1 cellular context compared by ENCODE assay signal in the genomic region with DNA sequence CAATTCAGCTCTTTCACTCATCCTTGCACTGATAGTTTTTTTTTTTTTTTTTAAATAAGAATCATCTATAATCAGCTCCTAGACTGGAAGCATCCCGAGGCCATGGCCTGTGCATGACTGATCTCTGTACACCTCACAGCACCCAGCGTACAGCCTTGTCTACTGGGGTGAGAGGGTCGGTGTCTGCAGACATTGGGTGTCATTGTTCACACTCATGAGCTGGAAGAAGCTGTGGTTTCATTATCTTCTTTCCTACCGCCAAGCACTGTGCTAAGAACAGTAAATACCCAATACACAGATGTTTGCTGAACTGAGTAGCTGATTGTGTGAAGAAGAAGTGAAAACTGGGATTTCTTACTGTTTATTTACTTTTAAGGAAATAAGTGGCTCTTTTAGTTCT.
A peak's percentile ranks its signal among the peaks of the same experiment; 100 is the strongest.
TF ChIP-seq lines count a peak whose summit lies in the region.

No MANE protein-coding gene starts in this region.

TF ChIP-seq in GM12878, 131 proteins besides CTCF, POLR2A, EP300 and RAD21:
- TF ChIP-seq, protein P1, sequence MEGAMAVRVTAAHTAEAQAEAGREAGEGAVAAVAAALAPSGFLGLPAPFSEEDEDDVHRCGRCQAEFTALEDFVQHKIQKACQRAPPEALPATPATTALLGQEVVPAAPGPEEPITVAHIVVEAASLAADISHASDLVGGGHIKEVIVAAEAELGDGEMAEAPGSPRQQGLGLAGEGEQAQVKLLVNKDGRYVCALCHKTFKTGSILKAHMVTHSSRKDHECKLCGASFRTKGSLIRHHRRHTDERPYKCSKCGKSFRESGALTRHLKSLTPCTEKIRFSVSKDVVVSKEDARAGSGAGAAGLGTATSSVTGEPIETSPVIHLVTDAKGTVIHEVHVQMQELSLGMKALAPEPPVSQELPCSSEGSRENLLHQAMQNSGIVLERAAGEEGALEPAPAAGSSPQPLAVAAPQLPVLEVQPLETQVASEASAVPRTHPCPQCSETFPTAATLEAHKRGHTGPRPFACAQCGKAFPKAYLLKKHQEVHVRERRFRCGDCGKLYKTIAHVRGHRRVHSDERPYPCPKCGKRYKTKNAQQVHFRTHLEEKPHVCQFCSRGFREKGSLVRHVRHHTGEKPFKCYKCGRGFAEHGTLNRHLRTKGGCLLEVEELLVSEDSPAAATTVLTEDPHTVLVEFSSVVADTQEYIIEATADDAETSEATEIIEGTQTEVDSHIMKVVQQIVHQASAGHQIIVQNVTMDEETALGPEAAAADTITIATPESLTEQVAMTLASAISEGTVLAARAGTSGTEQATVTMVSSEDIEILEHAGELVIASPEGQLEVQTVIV (IDR thresholded peaks at IDR 0.05; ENCODE audit: borderline replicate concordance, partially characterized antibody), result no peak
- TF ChIP-seq IKZF2 (IDR thresholded peaks at IDR 0.05), result peak in 1 of 2 experiments; percentile 30; a peak in 1 of 4 replicates
- peak; percentile 74 for TF ChIP-seq RUNX3 (IDR thresholded peaks at IDR 0.05; ENCODE audit: low read length)
- TF ChIP-seq TCF12 (IDR thresholded peaks at IDR 0.05; ENCODE audit: low read depth, low read length), result no peak
- TF ChIP-seq MTA3 (IDR thresholded peaks at IDR 0.05; ENCODE audit: borderline replicate concordance, low read length), result 0 out of 2 replicates have a peak, but pooled peaks have one; percentile 2
- 0 out of 2 replicates have a peak, but pooled peaks have one; percentile 22 for TF ChIP-seq IKZF1 (conservative IDR thresholded peaks at IDR 0.05)
- TF ChIP-seq USF2 (IDR thresholded peaks at IDR 0.05; ENCODE audit: borderline replicate concordance, low read depth, low read length), result peak; percentile 6
- no peak for TF ChIP-seq ATF2 (IDR thresholded peaks at IDR 0.05; ENCODE audit: low read length)
- no peak; the same call in 1 of the 2 replicates for TF ChIP-seq ZNF24 (IDR thresholded peaks at IDR 0.05)
